17 cellular contexts compared by ENCODE assay signal in genomic region chr3:63900459-63900858, GRCh38. TPM values are rescaled to one million over a fixed set of nuclear protein-coding genes. Genes with fewer than 3 reads are reported as not detected.
DNase-seq lines count a peak whose midpoint lies in the region; ATAC-seq and TF ChIP-seq lines count a peak whose summit lies in the region.
"Had no signal": no experiment of that assay in that cellular context is flagged by ENCODE, and none has a peak within 500 bp of the region (broad histone marks: within the 10 kb centered on the region; RNA-seq: fewer than 3 reads in every experiment).

No MANE protein-coding gene starts in this region.

- H2BK12ac ChIP-seq in H9 (ENCODE audit: insufficient read length, low read depth, low read length), result no peak overlapping the region

- no peak overlapping the region for H3K18ac ChIP-seq in H9 (ENCODE audit: insufficient read length, low read depth, low read length)

- peak overlapping the region; percentile 15 for H3K27ac Mint-ChIP-seq in activated naive CD4-positive, alpha-beta T cell treated with anti-CD3 and anti-CD28 coated beads, Interleukin-2, amount 10 ng/mL, durations not matched to agents 7 days and 5 days
- H3K27ac Mint-ChIP-seq in T-helper 17 cell, result peak overlapping the region; percentile 64
- H3K27ac Mint-ChIP-seq in H9, result no peak overlapping the region; a peak in 1 of 7 replicates

- H4K8ac ChIP-seq in H9 (replicated peaks; ENCODE audit: insufficient read length, low read depth, low read length), result no peak overlapping the region

- no peak overlapping the region for H3T11ph ChIP-seq in H9 (ENCODE audit: low read length)

- no peak overlapping the region for H2BK20ac ChIP-seq in H9 (ENCODE audit: low read depth, low read length, poor library complexity, severe bottlenecking)

- H3K23me2 ChIP-seq in H9 (ENCODE audit: insufficient read length, low read depth, low read length, poor library complexity, severe bottlenecking), result no peaks in the 10 kb centered on the region

- no peak overlapping the region for H2AFZ ChIP-seq in H9 (ENCODE audit: low read length)

- H3K4me2 ChIP-seq in H9 (ENCODE audit: insufficient read depth, insufficient read length, low read length), result no peak overlapping the region

- CTCF ChIA-PET in activated naive CD4-positive, alpha-beta T cell treated with anti-CD3 and anti-CD28 coated beads, Interleukin-2, amount 10 ng/mL, durations not matched to agents 7 days and 5 days (lab: Charles Lee), result interaction anchor here (0.6 kb wide), 1 partner anchor 58 kb away, joined by 3 read pairs; no protein-coding TSS in a partner anchor

- H2BK15ac ChIP-seq in H9 (ENCODE audit: low read depth, low read length), result no peak overlapping the region; the same call in 1 of the 2 replicates

- no peak overlapping the region for H3K23ac ChIP-seq in H9 (ENCODE audit: insufficient read length, low read depth, low read length)

- no peaks in the 10 kb centered on the region for H4K20me1 ChIP-seq in H9 (ENCODE audit: control insufficient read depth, insufficient read depth, insufficient read length)

- intact Hi-C loops in mucosa of descending colon (cut with DNase I, micrococcal nuclease), result no loop called here

- H3K79me1 ChIP-seq in H9 (ENCODE audit: insufficient read depth, low read depth, low read length, poor library complexity, severe bottlenecking), result no peaks in the 10 kb centered on the region

- no peak overlapping the region for H3K4me3 Mint-ChIP-seq in activated naive CD4-positive, alpha-beta T cell treated with anti-CD3 and anti-CD28 coated beads, Interleukin-2, amount 10 ng/mL, durations not matched to agents 7 days and 5 days
- H3K4me3 Mint-ChIP-seq in T-helper 17 cell (no peak overlapping the region), H9 (no peak overlapping the region)
- H3K4me3 Mint-ChIP-seq: neural crest cell had no signal

- H3K9me3 ChIP-seq in T-helper 17 cell (ENCODE audit: control insufficient read depth, low read length, poor library complexity, severe bottlenecking) (no peaks in the 10 kb centered on the region), mucosa of descending colon (no peaks in the 10 kb centered on the region), H9 (ENCODE audit: control insufficient read depth, low read depth, low read length) (no peaks in the 10 kb centered on the region)
- H3K9me3 ChIP-seq: spleen, uterus had no signal

- H3K4ac ChIP-seq in H9 (ENCODE audit: low read depth, low read length), result no peak overlapping the region

- no peak overlapping the region for H3K27ac ChIP-seq in H9 (ENCODE audit: insufficient read length, low read depth, low read length)
- H3K27ac ChIP-seq: spleen, uterus, WERI-Rb-1 had no signal

- peaks cover 34% of the 10 kb centered on the region for H3K36me3 Mint-ChIP-seq in activated naive CD4-positive, alpha-beta T cell treated with anti-CD3 and anti-CD28 coated beads, Interleukin-2, amount 10 ng/mL, durations not matched to agents 7 days and 5 days
- H3K36me3 Mint-ChIP-seq in T-helper 17 cell (ENCODE audit: low read depth), result peaks cover 7% of the 10 kb centered on the region
- peaks cover 16 to 38% (median 24%) of the 10 kb centered on the region in 3 experiments for H3K36me3 Mint-ChIP-seq in H9 (ENCODE audit: insufficient read depth in 1 of 3, low read depth in 3 of 3)

- H3K4me1 ChIP-seq in mucosa of descending colon (ENCODE audit: low read depth) (peaks cover 5% of the 10 kb centered on the region), H9 (ENCODE audit: insufficient read depth, low read length) (no peaks in the 10 kb centered on the region; the same call in 1 of the 2 replicates)
- H3K4me1 ChIP-seq: uterus had no signal

- no peak overlapping the region for H4K5ac ChIP-seq in H9 (ENCODE audit: insufficient read length, low read depth, low read length)

- H3K4me3 ChIP-seq in mucosa of descending colon, result no peak overlapping the region
- H3K4me3 ChIP-seq: spleen, uterus had no signal

- DNase-seq in activated naive CD4-positive, alpha-beta T cell treated with anti-CD3 and anti-CD28 coated beads, Interleukin-2, amount 10 ng/mL, durations not matched to agents 7 days and 5 days, result no peak
- no peak for DNase-seq in activated naive CD4-positive, alpha-beta T cell (lab: John Stamatoyannopoulos, UW)
- DNase-seq in NCI-H1105 (lab: John Stamatoyannopoulos, UW) (peak; percentile 43), T-helper 17 cell (no peak), mucosa of descending colon (no peak), H9 (no peak), SKM-1 treated with dmso at 0.1 percent for 144 hours (lab: John Stamatoyannopoulos, UW; ENCODE audit: unreplicated experiment) (no peak)
- DNase-seq: activated gamma-delta T cell, foreskin fibroblast, GF-D8, NCI-H1048, spleen, uterus, WERI-Rb-1 had no signal

- H3K14ac ChIP-seq in H9 (ENCODE audit: insufficient read depth, low read length), result no peak overlapping the region

- no peak overlapping the region for H2BK120ac ChIP-seq in H9 (ENCODE audit: low read depth, low read length, poor library complexity, severe bottlenecking)

- no peaks in the 10 kb centered on the region for H3K27me3 Mint-ChIP-seq in activated naive CD4-positive, alpha-beta T cell treated with anti-CD3 and anti-CD28 coated beads, Interleukin-2, amount 10 ng/mL, durations not matched to agents 7 days and 5 days
- H3K27me3 Mint-ChIP-seq in T-helper 17 cell, result no peaks in the 10 kb centered on the region
- H3K27me3 Mint-ChIP-seq in H9 (ENCODE audit: low read depth), result no peaks in the 10 kb centered on the region

- no peaks in the 10 kb centered on the region for H3K27me3 ChIP-seq in H9 (ENCODE audit: insufficient read depth, low read length)
- H3K27me3 ChIP-seq: spleen, uterus had no signal

- H2AK5ac ChIP-seq in H9 (ENCODE audit: insufficient read length, low read length), result no peak overlapping the region

- no CpG with 5 or more reads among the region's 2 CpGs for WGBS in H9 (ENCODE audit: extremely low coverage, insufficient read length, low lambda C conversion rate)

- no peaks in the 10 kb centered on the region for H3K79me2 ChIP-seq in H9 (ENCODE audit: insufficient read depth, low read length)

- no peaks in the 10 kb centered on the region for H3K9me3 Mint-ChIP-seq in activated naive CD4-positive, alpha-beta T cell treated with anti-CD3 and anti-CD28 coated beads, Interleukin-2, amount 10 ng/mL, durations not matched to agents 7 days and 5 days
- H3K9me3 Mint-ChIP-seq in H9, result no peaks in the 10 kb centered on the region
- H3K9me3 Mint-ChIP-seq: neural crest cell had no signal

- H4K91ac ChIP-seq in H9 (ENCODE audit: insufficient read length, low read depth, low read length), result no peak overlapping the region

- no peak overlapping the region for H3K9ac ChIP-seq in H9 (ENCODE audit: extremely low read depth, insufficient read length, low read length)

- ATAC-seq in T-helper 17 cell (no peak), mucosa of descending colon (peak; percentile 68), GM19324 (IDR thresholded peaks at IDR 0.05; ENCODE audit: low FRiP score, unreplicated experiment) (no peak)

- TF ChIP-seq CTCF in mucosa of descending colon (IDR thresholded peaks at IDR 0.05) (no peak), H9 (conservative IDR thresholded peaks at IDR 0.05) (no peak)

- H3K56ac ChIP-seq in H9 (ENCODE audit: insufficient read length, low read depth, low read length), result no peak overlapping the region

- peaks cover 17% of the 10 kb centered on the region for H3K4me1 Mint-ChIP-seq in activated naive CD4-positive, alpha-beta T cell treated with anti-CD3 and anti-CD28 coated beads, Interleukin-2, amount 10 ng/mL, durations not matched to agents 7 days and 5 days
- H3K4me1 Mint-ChIP-seq in T-helper 17 cell (peaks cover 13% of the 10 kb centered on the region), H9 (peaks cover 4% of the 10 kb centered on the region in 2 experiments; a peak in 3 of 4 replicates)

- no peaks in the 10 kb centered on the region for H3K36me3 ChIP-seq in mucosa of descending colon (ENCODE audit: low read depth)
- H3K36me3 ChIP-seq: uterus had no signal

- no peak overlapping the region for H2BK5ac ChIP-seq in H9 (ENCODE audit: insufficient read length, low read length)

RNA-seq across cellular contexts. Expression of gene SCAANT1, which starts 11.7 kb away (rescaled TPM):
- 1 to 10 TPM in 1 of 2 donors, not detected in 1; 1.7 TPM for total RNA-seq in T-helper 17 cell
- total RNA-seq in mucosa of descending colon, result not detected
- total RNA-seq in H9 (2021), result not detected in 2 replicates
- total RNA-seq: neural crest cell, RPMI7951, spleen, uterus had no signal

RNA-seq across cellular contexts. Expression of gene ATXN7, which starts 36.8 kb away (rescaled TPM):
- total RNA-seq in T-helper 17 cell, result 100 to 1,000 TPM; 165 to 205 TPM
- total RNA-seq in mucosa of descending colon, result 10 to 100 TPM; 41.2 to 57.4 (median 41.5) TPM
- total RNA-seq in H9 (2021), result 20.1 and 21.5 TPM in 2 replicates

RNA-seq across cellular contexts. Expression of gene THOC7, which starts 36.9 kb away (rescaled TPM):
- 10 to 100 TPM; 29.9 to 36.6 TPM for total RNA-seq in T-helper 17 cell
- total RNA-seq in mucosa of descending colon, result 10 to 100 TPM; 47.9 to 63.7 (median 57.3) TPM
- total RNA-seq in H9 (2021), result 63.3 and 71.4 TPM in 2 replicates

Comparison
In these comparisons a context has a peak if more than half of its experiments do, and no peak if none do; other contexts are left out.
1. H3K27ac Mint-ChIP-seq: peak in activated naive CD4-positive, alpha-beta T cell treated with anti-CD3 and anti-CD28 coated beads, Interleukin-2, amount 10 ng/mL, durations not matched to agents 7 days and 5 days (single experiment) and T-helper 17 cell (single experiment); none in H9 (0 of 3).